Comparison of ENCODE assay signal across 8 cellular contexts in genomic region chr11:73760680-73761402, GRCh38. TPM values are rescaled to one million over a fixed set of nuclear protein-coding genes. Genes with fewer than 3 reads are reported as not detected.
DNase-seq lines count a peak whose midpoint lies in the region; TF ChIP-seq lines count a peak whose summit lies in the region.

TSS of gene RAB6A (minus strand) at chr11:73761074. CDS start at chr11:73760635, 439 bp downstream.

- no CpG with 5 or more reads among the region's 74 CpGs for WGBS in neuronal stem cell (ENCODE audit: extremely low coverage in 2 of 2, insufficient read length in 2 of 2, insufficient replicate concordance in 1 of 2), 2 donors

- peaks cover 4 to 7% of the 10 kb centered on the region in 2 donors for H3K4me1 ChIP-seq in neuronal stem cell (ENCODE audit: control insufficient read depth in 2 of 2, insufficient read depth in 1 of 2, low read depth in 1 of 2, low read length in 2 of 2)

- H2BK15ac ChIP-seq in neuronal stem cell (ENCODE audit: low read length), result peak within 1 kb of the TSS; percentile 88

- peak within 1 kb of the TSS; percentile 91 for H3K27ac ChIP-seq in neuronal stem cell (replicated peaks; ENCODE audit: low read length)

- H3K4ac ChIP-seq in neuronal stem cell (ENCODE audit: low read length), result peak within 1 kb of the TSS; percentile 91

- peak within 1 kb of the TSS; percentile 69 for H3K4me2 ChIP-seq in neuronal stem cell (ENCODE audit: insufficient read depth, low read length, poor library complexity, severe bottlenecking)

- H3K79me1 ChIP-seq in neuronal stem cell (ENCODE audit: low read depth, low read length), result no peaks in the 10 kb centered on the region

- H3K14ac ChIP-seq in neuronal stem cell (ENCODE audit: low read length), result peak within 1 kb of the TSS; percentile 79

- peak within 1 kb of the TSS; percentile 99 for H3K18ac ChIP-seq in neuronal stem cell (ENCODE audit: low read length)

- peak within 1 kb of the TSS; percentile 70 for H2AK5ac ChIP-seq in neuronal stem cell (ENCODE audit: low read depth, low read length)

- H3K27me3 ChIP-seq in GM06990 (replicated peaks; ENCODE audit: control insufficient read depth, insufficient read depth, low read length), result no peaks in the 10 kb centered on the region
- no peaks in the 10 kb centered on the region for H3K27me3 ChIP-seq in neuronal stem cell (ENCODE audit: control insufficient read depth in 3 of 3, insufficient read depth in 3 of 3, low read depth in 1 of 3, low read length in 3 of 3)

- H2AFZ ChIP-seq in neuronal stem cell (ENCODE audit: low read length), result peak within 1 kb of the TSS; percentile 85

- no peaks in the 10 kb centered on the region for H3K9me3 ChIP-seq in neuronal stem cell (replicated peaks in 1 of 2; ENCODE audit: control insufficient read depth in 2 of 2, insufficient read depth in 1 of 2, low read depth in 1 of 2, low read length in 2 of 2)

- TF ChIP-seq CTCF in GM06990 (IDR thresholded peaks at IDR 0.05; ENCODE audit: insufficient read depth, low read length, poor library complexity, severe bottlenecking) (no peak), HFF-Myc (IDR thresholded peaks at IDR 0.05; ENCODE audit: low read depth, low read length, missing control alignments) (no peak), subcutaneous adipose tissue (IDR thresholded peaks at IDR 0.05; ENCODE audit: low read depth) (no peak)

- H2BK120ac ChIP-seq in neuronal stem cell (ENCODE audit: low read depth, low read length), result no peak within 1 kb of the TSS

- H3K23ac ChIP-seq in neuronal stem cell (ENCODE audit: low read depth, low read length, poor library complexity), result peak within 1 kb of the TSS; percentile 76

- H4K91ac ChIP-seq in neuronal stem cell (ENCODE audit: low read depth, low read length, poor library complexity), result no peak within 1 kb of the TSS

- no peak within 1 kb of the TSS for H2BK12ac ChIP-seq in neuronal stem cell (ENCODE audit: low read length)

- H2BK5ac ChIP-seq in neuronal stem cell (ENCODE audit: low read length), result peak within 1 kb of the TSS; percentile 97

- H3K36me3 ChIP-seq in GM06990 (ENCODE audit: control insufficient read depth, insufficient read depth, low read length) (no peaks in the 10 kb centered on the region), neuronal stem cell (replicated peaks in 1 of 2; ENCODE audit: control insufficient read depth in 2 of 2, insufficient read depth in 2 of 2, low read length in 2 of 2) (no peaks in the 10 kb centered on the region)

- in situ Hi-C loops in SK-MEL-5 (cut with HindIII; ENCODE audit: low pct_unique_long_range_greater_than_20kb, low sequenced_read_pairs), result no loop called here

- H4K8ac ChIP-seq in neuronal stem cell (ENCODE audit: low read depth, low read length), result peak within 1 kb of the TSS; percentile 86

- peak within 1 kb of the TSS; percentile 92 for H3K4me3 ChIP-seq in GM06990 (replicated peaks; ENCODE audit: low read depth, low read length)
- peak within 1 kb of the TSS; percentile 79 for H3K4me3 ChIP-seq in HFF-Myc (replicated peaks; ENCODE audit: low read depth, low read length)
- peak within 1 kb of the TSS; percentile 63 to 96 for H3K4me3 ChIP-seq in neuronal stem cell (ENCODE audit: low read length in 2 of 2)

- peak within 1 kb of the TSS; percentile 99 for H3K9ac ChIP-seq in neuronal stem cell (ENCODE audit: low read depth, low read length, poor library complexity)

- DNase-seq in GM06990 (ENCODE audit: extremely low read depth, insufficient read length) (peak; percentile 98), HFF-Myc (ENCODE audit: extremely low read depth, low read depth) (peak; percentile 98), MV-4-11 (lab: John Stamatoyannopoulos, UW) (peak; percentile 100), SK-MEL-5 (ENCODE audit: low read depth, low spot score) (peak; percentile 100), foreskin melanocyte (peak; percentile 99), neuronal stem cell (ENCODE audit: low spot score) (peak; percentile 100)
- peak; percentile 100 for DNase-seq in activated naive CD4-positive, alpha-beta T cell treated with Interleukin-2 at 50 U/mL for 16 hours

RNA-seq across cellular contexts. Expression of gene RAB6A, which starts in this region (rescaled TPM):
- 78.3 and 82.4 TPM in 2 replicates for total RNA-seq in SK-MEL-5 (2014; rRNA removed; shearing (Covaris generic))
- 89.0 and 137 TPM in 2 replicates for polyA plus RNA-seq in SK-MEL-5 (2015; cell fraction: cytosol; rRNA removed)
- polyA plus RNA-seq in SK-MEL-5 (2015; cell fraction: nucleus; rRNA removed), result 32.9 and 38.4 TPM in 2 replicates
- 50.2 TPM for polyA plus RNA-seq in neuronal stem cell (2013, experiment 1 of 2)
- 51.7 TPM for polyA plus RNA-seq in neuronal stem cell (2013, experiment 2 of 2)
- 100 to 1,000 TPM in 3 of 4 donors, 10 to 100 TPM in 1; 96.9 to 145 (median 118) TPM for total RNA-seq in subcutaneous adipose tissue

Comparison
In these comparisons a context has a peak if more than half of its experiments do, and no peak if none do; other contexts are left out.
1. Peak in every context shown above with its lines: DNase-seq, H3K4me3 ChIP-seq and H3K27ac ChIP-seq.